ENCODE assay signal across 9 cellular contexts in genomic region chr5:157718529-157718928, GRCh38. TPM values are rescaled to one million over a fixed set of nuclear protein-coding genes. Genes with fewer than 3 reads are reported as not detected.
DNase-seq lines count a peak whose midpoint lies in the region; ATAC-seq and TF ChIP-seq lines count a peak whose summit lies in the region.
"Had no signal": no experiment of that assay in that cellular context is flagged by ENCODE, and none has a peak within 500 bp of the region (broad histone marks: within the 10 kb centered on the region; RNA-seq: fewer than 3 reads in every experiment).

No MANE protein-coding gene starts in this region.

- peak overlapping the region; percentile 63 for H3K27ac Mint-ChIP-seq in T-helper 2 cell treated with Interferon-gamma antibody and Interleukin-4, amounts not matched to agents 5 μg/mL and 100 μg/mL, for 36 hours
- peak overlapping the region; percentile 69 to 85 for H3K27ac Mint-ChIP-seq in natural killer cell treated with Interleukin-12 subunit alpha and Interleukin-12 subunit beta and Interleukin-15 and Interleukin-18, amount 100 ng/mL, for 72 hours

- peak overlapping the region; percentile 5 for H3K4me3 Mint-ChIP-seq in T-helper 2 cell treated with Interferon-gamma antibody and Interleukin-4, amounts not matched to agents 5 μg/mL and 100 μg/mL, for 36 hours
- peak overlapping the region; percentile 51 for H3K4me3 Mint-ChIP-seq in natural killer cell treated with Interleukin-12 subunit alpha and Interleukin-12 subunit beta and Interleukin-15 and Interleukin-18, amount 100 ng/mL, for 72 hours

- no peaks in the 10 kb centered on the region for H3K36me3 ChIP-seq in fibroblast of lung (ENCODE audit: control insufficient read depth, insufficient read depth, low read length)

- H4K20me1 ChIP-seq in fibroblast of lung (ENCODE audit: control insufficient read depth, extremely low read depth, insufficient read depth, low read length), result no peaks in the 10 kb centered on the region

- no peaks in the 10 kb centered on the region for H3K79me2 ChIP-seq in fibroblast of lung (ENCODE audit: control insufficient read depth, insufficient read depth, low read length)

- no peaks in the 10 kb centered on the region for H3K4me1 ChIP-seq in fibroblast of lung (ENCODE audit: control insufficient read depth, extremely low read depth, insufficient read depth, low read length)

- peaks cover 5% of the 10 kb centered on the region for H3K9me3 Mint-ChIP-seq in T-helper 2 cell treated with Interferon-gamma antibody and Interleukin-4, amounts not matched to agents 5 μg/mL and 100 μg/mL, for 36 hours
- no peaks in the 10 kb centered on the region for H3K9me3 Mint-ChIP-seq in natural killer cell treated with Interleukin-12 subunit alpha and Interleukin-12 subunit beta and Interleukin-15 and Interleukin-18, amount 100 ng/mL, for 72 hours

- H3K9ac ChIP-seq in fibroblast of lung (ENCODE audit: insufficient read depth, low read length), result no peak overlapping the region

- TF ChIP-seq CTCF in GM12865 (IDR thresholded peaks at IDR 0.05; ENCODE audit: insufficient read depth, low read depth, low read length, missing control alignments) (peak; percentile 54), fibroblast of lung (conservative IDR thresholded peaks at IDR 0.05 in 1 of 2, IDR thresholded peaks at IDR 0.05 in 1 of 2; ENCODE audit: low read depth in 1 of 2, low read length in 2 of 2) (peak; percentile 62 to 63)

- peaks cover 39% of the 10 kb centered on the region for H3K4me1 Mint-ChIP-seq in T-helper 2 cell treated with Interferon-gamma antibody and Interleukin-4, amounts not matched to agents 5 μg/mL and 100 μg/mL, for 36 hours (ENCODE audit: low read depth)
- H3K4me1 Mint-ChIP-seq in natural killer cell treated with Interleukin-12 subunit alpha and Interleukin-12 subunit beta and Interleukin-15 and Interleukin-18, amount 100 ng/mL, for 72 hours (ENCODE audit: low read depth in 2 of 2), result peaks cover 26 to 36% of the 10 kb centered on the region in 2 donors

- peaks cover 2% of the 10 kb centered on the region for H3K36me3 Mint-ChIP-seq in T-helper 2 cell treated with Interferon-gamma antibody and Interleukin-4, amounts not matched to agents 5 μg/mL and 100 μg/mL, for 36 hours (ENCODE audit: low read depth)
- no peaks in the 10 kb centered on the region for H3K36me3 Mint-ChIP-seq in natural killer cell treated with Interleukin-12 subunit alpha and Interleukin-12 subunit beta and Interleukin-15 and Interleukin-18, amount 100 ng/mL, for 72 hours

- H3K27ac ChIP-seq in fibroblast of lung (ENCODE audit: insufficient read depth, low read length), result no peak overlapping the region

- H3K27me3 Mint-ChIP-seq in T-helper 2 cell treated with Interferon-gamma antibody and Interleukin-4, amounts not matched to agents 5 μg/mL and 100 μg/mL, for 36 hours (ENCODE audit: low read depth), result no peaks in the 10 kb centered on the region
- peaks cover 0 to under 1% of the 10 kb centered on the region in 2 donors for H3K27me3 Mint-ChIP-seq in natural killer cell treated with Interleukin-12 subunit alpha and Interleukin-12 subunit beta and Interleukin-15 and Interleukin-18, amount 100 ng/mL, for 72 hours

- DNase-seq in Ammon's horn (ENCODE audit: low spot score) (peak; percentile 82), GM12865 (ENCODE audit: low read depth) (peak; percentile 66), HPDE6-E6E7 (ENCODE audit: extremely low spot score) (peak; percentile 28), fibroblast of lung (ENCODE audit: low read depth in 2 of 2) (peak; percentile 68 to 83), GM19240 (ENCODE audit: insufficient read length, low spot score) (no peak)
- DNase-seq in T-helper 2 cell treated with Interferon-gamma antibody and Interleukin-4, amounts not matched to agents 5 μg/mL and 100 μg/mL, for 36 hours (ENCODE audit: low spot score), result no peak
- DNase-seq in natural killer cell treated with Interleukin-12 subunit alpha and Interleukin-12 subunit beta and Interleukin-15 and Interleukin-18, amount 100 ng/mL, for 72 hours (ENCODE audit: low spot score), result no peak

- peak; percentile 77 to 78 for ATAC-seq in natural killer cell treated with Interleukin-12 subunit alpha and Interleukin-12 subunit beta and Interleukin-15 and Interleukin-18, amount 100 ng/mL, for 72 hours
- no peak for ATAC-seq in HG03457 (IDR thresholded peaks at IDR 0.05; ENCODE audit: unreplicated experiment)

- H3K4me2 ChIP-seq in fibroblast of lung (ENCODE audit: extremely low read depth, insufficient read depth, low read length), result peak overlapping the region; percentile 34

- H3K4me3 ChIP-seq in GM12865 (ENCODE audit: low read depth, low read length), result no peak overlapping the region
- no peak overlapping the region for H3K4me3 ChIP-seq in fibroblast of lung (replicated peaks in 1 of 4; ENCODE audit: control extremely low read depth in 1 of 4, insufficient read depth in 1 of 4, low read depth in 3 of 4, low read length in 4 of 4)

- no peaks in the 10 kb centered on the region for H3K27me3 ChIP-seq in fibroblast of lung (ENCODE audit: control insufficient read depth, insufficient read depth, low read length)

- no peaks in the 10 kb centered on the region for H3K9me3 ChIP-seq in fibroblast of lung (ENCODE audit: control insufficient read depth, insufficient read depth, low read depth, low read length)

- H2AFZ ChIP-seq in fibroblast of lung (ENCODE audit: low read length), result peak overlapping the region; percentile 59

RNA-seq across cellular contexts. Expression of gene THG1L, which starts 12.7 kb away (rescaled TPM):
- 37.3 and 42.4 TPM in 2 replicates for total RNA-seq in fibroblast of lung
- 16.1 and 18.0 TPM in 2 replicates for polyA plus RNA-seq in fibroblast of lung
- polyA plus RNA-seq in fibroblast of lung (2012), result 15.1 and 18.0 TPM in 2 replicates
- 7.6 and 11.2 TPM in 2 replicates for polyA minus RNA-seq in fibroblast of lung (ENCODE audit: low replicate concordance)
- 10 to 100 TPM; 15.7 to 18.9 TPM for total RNA-seq in natural killer cell treated with Interleukin-12 subunit alpha and Interleukin-12 subunit beta and Interleukin-15 and Interleukin-18, amount 100 ng/mL, for 72 hours

RNA-seq across cellular contexts. Expression of gene LSM11, which starts 25.0 kb away (rescaled TPM):
- total RNA-seq in fibroblast of lung, result 2.1 and 3.1 TPM in 2 replicates
- polyA plus RNA-seq in fibroblast of lung, result 2.0 and 2.5 TPM in 2 replicates
- 1.4 and 1.7 TPM in 2 replicates for polyA plus RNA-seq in fibroblast of lung (2012)
- 0.52 and 2.0 TPM in 2 replicates for polyA minus RNA-seq in fibroblast of lung (ENCODE audit: low replicate concordance)
- total RNA-seq in natural killer cell treated with Interleukin-12 subunit alpha and Interleukin-12 subunit beta and Interleukin-15 and Interleukin-18, amount 100 ng/mL, for 72 hours, result 1 to 10 TPM; 4.5 to 7.9 TPM

RNA-seq across cellular contexts. Expression of gene C5orf52, which starts 47.2 kb away (rescaled TPM):
- not detected in 2 replicates for total RNA-seq in fibroblast of lung
- not detected in 2 replicates for polyA plus RNA-seq in fibroblast of lung
- polyA plus RNA-seq in fibroblast of lung (2012), result not detected in 2 replicates
- not detected in 2 replicates for polyA minus RNA-seq in fibroblast of lung (ENCODE audit: low replicate concordance)
- not detected for total RNA-seq in natural killer cell treated with Interleukin-12 subunit alpha and Interleukin-12 subunit beta and Interleukin-15 and Interleukin-18, amount 100 ng/mL, for 72 hours
- total RNA-seq: T-helper 1 cell treated with Interleukin-12 subunit alpha and Interleukin-12 subunit beta and Interleukin-4 antibody, amounts not matched to agents 30 ng/mL and 1 ng/mL, for 36 hours had no signal

Comparison
In these comparisons a context has a peak if more than half of its experiments do, and no peak if none do; other contexts are left out.
1. DNase-seq: peak in Ammon's horn (single experiment), GM12865 (single experiment), HPDE6-E6E7 (single experiment) and fibroblast of lung (2 of 2); none in T-helper 2 cell treated with Interferon-gamma antibody and Interleukin-4, amounts not matched to agents 5 μg/mL and 100 μg/mL, for 36 hours (single experiment), natural killer cell treated with Interleukin-12 subunit alpha and Interleukin-12 subunit beta and Interleukin-15 and Interleukin-18, amount 100 ng/mL, for 72 hours (single experiment) and GM19240 (single experiment).